In genomic region chr2:165793161-165793778, GRCh38 we compare ENCODE assay signal across 8 cellular contexts. TPM values are rescaled to one million over a fixed set of nuclear protein-coding genes. Genes with fewer than 3 reads are reported as not detected.
DNase-seq lines count a peak whose midpoint lies in the region; ATAC-seq and TF ChIP-seq lines count a peak whose summit lies in the region.

No MANE protein-coding gene starts in this region.

- peak overlapping the region; percentile 36 for H3K14ac ChIP-seq in trophoblast cell (ENCODE audit: low read length)

- DNase-seq in NCI-H82 (lab: John Stamatoyannopoulos, UW) (peak; percentile 29), NCI-H82 treated with DMSO at 0.1 percent for 48 hours (lab: John Stamatoyannopoulos, UW; ENCODE audit: unreplicated experiment) (no peak), trophoblast cell (peak; percentile 76 to 86)
- DNase-seq in activated CD8-positive, alpha-beta T cell treated with anti-CD3 and anti-CD28 coated beads, Interleukin-2, amount 10 ng/mL, durations not matched to agents 7 days and 5 days, result peak; percentile 23

- WGBS in gastroesophageal sphincter (ENCODE audit: low coverage in 1 of 2), 2 donors, result 29 to 40% methylated on average over 1 to 15 of the region's 35 CpGs
- no CpG with 5 or more reads among the region's 35 CpGs for WGBS in trophoblast cell (ENCODE audit: extremely low coverage, insufficient coverage, insufficient read length)

- POLR2A ChIA-PET in activated CD8-positive, alpha-beta T cell treated with anti-CD3 and anti-CD28 coated beads, Interleukin-2, amount 10 ng/mL, durations not matched to agents 7 days and 5 days (lab: Charles Lee), result interaction anchor here (1.1 kb wide), 1 partner anchor 9 kb away, joined by 3 read pairs; no protein-coding TSS in a partner anchor

- H3K4me3 ChIP-seq in gastroesophageal sphincter (peak overlapping the region; percentile 43 to 56), trophoblast cell (ENCODE audit: low read depth, low read length) (peak overlapping the region; percentile 96)

- peak overlapping the region; percentile 55 for H4K8ac ChIP-seq in trophoblast cell (ENCODE audit: low read depth, low read length)

- H3K27ac Mint-ChIP-seq in activated CD8-positive, alpha-beta T cell treated with anti-CD3 and anti-CD28 coated beads, Interleukin-2, amount 10 ng/mL, durations not matched to agents 7 days and 5 days, result peak overlapping the region; percentile 90

- peak overlapping the region; percentile 16 for H4K91ac ChIP-seq in trophoblast cell (ENCODE audit: low read depth, low read length)

- TF ChIP-seq POLR2A in gastroesophageal sphincter (IDR thresholded peaks at IDR 0.05), result no peak

- H3K36me3 ChIP-seq in gastroesophageal sphincter, result no peaks in the 10 kb centered on the region
- H3K36me3 ChIP-seq in trophoblast cell (ENCODE audit: control insufficient read depth in 1 of 2, insufficient read depth in 2 of 2, low read length in 2 of 2), result no peaks in the 10 kb centered on the region

- H2BK120ac ChIP-seq in trophoblast cell (ENCODE audit: insufficient read depth, low read length, poor library complexity), result peak overlapping the region; percentile 5

- peaks cover 43% of the 10 kb centered on the region for H3K4me1 Mint-ChIP-seq in activated CD8-positive, alpha-beta T cell treated with anti-CD3 and anti-CD28 coated beads, Interleukin-2, amount 10 ng/mL, durations not matched to agents 7 days and 5 days (ENCODE audit: low read depth)

- H2BK5ac ChIP-seq in trophoblast cell (ENCODE audit: low read depth, low read length, poor library complexity), result no peak overlapping the region

- peak overlapping the region; percentile 88 for H3K4me2 ChIP-seq in trophoblast cell (ENCODE audit: low read length)

- H3K79me2 ChIP-seq in trophoblast cell (ENCODE audit: control insufficient read depth, insufficient read depth, low read length, poor library complexity), result no peaks in the 10 kb centered on the region

- H2AFZ ChIP-seq in trophoblast cell (ENCODE audit: insufficient read depth, low read length, poor library complexity), result peak overlapping the region; percentile 53

- peaks cover 7% of the 10 kb centered on the region for H3K79me1 ChIP-seq in trophoblast cell (ENCODE audit: low read length)

- no peak for TF ChIP-seq EP300 in gastroesophageal sphincter (IDR thresholded peaks at IDR 0.05)

- no peak overlapping the region for H2BK12ac ChIP-seq in trophoblast cell (ENCODE audit: low read length)

- TF ChIP-seq CTCF in gastroesophageal sphincter (IDR thresholded peaks at IDR 0.05), result no peak

- peak overlapping the region; percentile 60 for H4K12ac ChIP-seq in trophoblast cell (ENCODE audit: low read depth, low read length)

- H3K27me3 ChIP-seq in gastroesophageal sphincter (peaks cover 22% of the 10 kb centered on the region), trophoblast cell (ENCODE audit: insufficient read depth, low read length) (no peaks in the 10 kb centered on the region)

- H3K27me3 Mint-ChIP-seq in activated CD8-positive, alpha-beta T cell treated with anti-CD3 and anti-CD28 coated beads, Interleukin-2, amount 10 ng/mL, durations not matched to agents 7 days and 5 days (ENCODE audit: low read depth), result peaks cover 19% of the 10 kb centered on the region

- H3K4me1 ChIP-seq in gastroesophageal sphincter (peaks cover 0 to 21% (median 13%) of the 10 kb centered on the region in 3 donors), trophoblast cell (ENCODE audit: control insufficient read depth in 1 of 2, insufficient read depth in 2 of 2, low read length in 2 of 2) (no peaks in the 10 kb centered on the region)

- H3K27ac ChIP-seq in gastroesophageal sphincter (no peak overlapping the region), trophoblast cell (ENCODE audit: low read depth, low read length) (peak overlapping the region; percentile 20)

- H3K4me3 Mint-ChIP-seq in activated CD8-positive, alpha-beta T cell treated with anti-CD3 and anti-CD28 coated beads, Interleukin-2, amount 10 ng/mL, durations not matched to agents 7 days and 5 days, result peak overlapping the region; percentile 88

- H3K9me3 ChIP-seq in gastroesophageal sphincter (no peaks in the 10 kb centered on the region), trophoblast cell (ENCODE audit: insufficient read depth, low read depth, low read length) (no peaks in the 10 kb centered on the region)

- no peak overlapping the region for H3K23ac ChIP-seq in trophoblast cell (ENCODE audit: low read length)

- ATAC-seq in HG03064 (IDR thresholded peaks at IDR 0.05; ENCODE audit: low read depth, unreplicated experiment) (peak; percentile 1), gastroesophageal sphincter (no peak), GM19397 (IDR thresholded peaks at IDR 0.05; ENCODE audit: unreplicated experiment) (no peak), GM18519 (IDR thresholded peaks at IDR 0.05; ENCODE audit: low FRiP score, unreplicated experiment) (no peak)
- ATAC-seq in activated CD8-positive, alpha-beta T cell treated with anti-CD3 and anti-CD28 coated beads, Interleukin-2, amount 10 ng/mL, durations not matched to agents 7 days and 5 days, result peak; percentile 5

- CTCF ChIA-PET in activated CD8-positive, alpha-beta T cell treated with anti-CD3 and anti-CD28 coated beads, Interleukin-2, amount 10 ng/mL, durations not matched to agents 7 days and 5 days (lab: Charles Lee), result interaction anchor here (0.6 to 2.1 kb wide), 4 partner anchors 14 to 81 kb away, joined by 3 to 20 read pairs (median 6); no protein-coding TSS in a partner anchor

- peak overlapping the region; percentile 4 for H3K4ac ChIP-seq in trophoblast cell (ENCODE audit: low read depth, low read length)

- peak overlapping the region; percentile 15 for H3K18ac ChIP-seq in trophoblast cell (ENCODE audit: low read length)

- H3K9ac ChIP-seq in trophoblast cell (ENCODE audit: low read length), result peak overlapping the region; percentile 17

- H3K9me3 Mint-ChIP-seq in activated CD8-positive, alpha-beta T cell treated with anti-CD3 and anti-CD28 coated beads, Interleukin-2, amount 10 ng/mL, durations not matched to agents 7 days and 5 days (ENCODE audit: insufficient read depth), result no peaks in the 10 kb centered on the region

- peaks cover 8% of the 10 kb centered on the region for H3K36me3 Mint-ChIP-seq in activated CD8-positive, alpha-beta T cell treated with anti-CD3 and anti-CD28 coated beads, Interleukin-2, amount 10 ng/mL, durations not matched to agents 7 days and 5 days (ENCODE audit: low read depth)

- H2AK5ac ChIP-seq in trophoblast cell (ENCODE audit: low read length), result no peak overlapping the region

RNA-seq across cellular contexts. Expression of gene GALNT3, which starts 0.8 kb away (rescaled TPM):
- 1 to 10 TPM; 5.8 to 6.2 TPM for total RNA-seq in activated CD8-positive, alpha-beta T cell treated with anti-CD3 and anti-CD28 coated beads, Interleukin-2, amount 10 ng/mL, durations not matched to agents 7 days and 5 days
- 1 to 10 TPM in 3 of 4 donors, under 1 TPM in 1; 0.94 to 8.4 (median 3.1) TPM for total RNA-seq in gastroesophageal sphincter
- 8.9 and 9.9 TPM in 2 replicates for polyA plus RNA-seq in trophoblast cell (2013)

Comparison
In these comparisons a context has a peak if more than half of its experiments do, and no peak if none do; other contexts are left out.
1. ATAC-seq: peak in HG03064 (single experiment) and activated CD8-positive, alpha-beta T cell treated with anti-CD3 and anti-CD28 coated beads, Interleukin-2, amount 10 ng/mL, durations not matched to agents 7 days and 5 days (single experiment); none in gastroesophageal sphincter (single experiment), GM19397 (single experiment) and GM18519 (single experiment).